Comparison of ENCODE assay signal across 8 cellular contexts in the genomic region with DNA sequence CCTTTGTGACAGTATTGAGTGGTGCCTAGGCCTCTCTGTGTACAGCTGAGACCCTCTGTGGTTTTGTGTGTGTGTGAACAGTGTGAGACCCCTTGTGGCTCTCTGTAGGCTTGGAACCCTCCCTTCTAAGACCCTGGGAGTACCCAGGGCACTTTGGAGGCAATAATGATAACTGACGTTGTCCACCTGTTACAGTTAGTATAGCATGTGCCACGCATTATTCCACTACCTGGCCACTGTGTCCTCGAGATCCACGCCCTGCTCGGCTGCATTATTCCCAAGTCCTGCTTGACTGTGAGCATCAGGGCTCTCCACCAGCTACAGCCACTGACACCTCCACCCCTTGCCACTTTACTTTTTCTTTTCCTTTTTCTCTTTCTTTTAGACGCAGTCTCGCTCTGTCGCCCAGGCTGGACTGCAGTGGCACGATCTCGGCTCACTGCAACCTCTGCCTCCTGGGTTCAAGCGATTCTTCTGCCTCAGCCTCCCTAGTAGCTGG. TPM values are rescaled to one million over a fixed set of nuclear protein-coding genes. Genes with fewer than 3 reads are reported as not detected.
DNase-seq lines count a peak whose midpoint lies in the region; ATAC-seq and TF ChIP-seq lines count a peak whose summit lies in the region.
"Had no signal": no experiment of that assay in that cellular context is flagged by ENCODE, and none has a peak within 500 bp of the region (broad histone marks: within the 10 kb centered on the region; RNA-seq: fewer than 3 reads in every experiment).

No MANE protein-coding gene starts in this region.

- intact Hi-C loops in PC-9 (cut with micrococcal nuclease; ENCODE audit: unreplicated experiment): loop anchor here (2.0 kb wide), 1 partner anchor 121 kb away; no protein-coding TSS in a partner anchor

- no TSS peak for BruUV-seq in PC-9 (replicated peaks; lab: Mats Ljungman, UMichigan)

- no peaks in the 10 kb centered on the region for H3K9me2 ChIP-seq in PC-9 (ENCODE audit: insufficient read depth)

- H3K4me1 ChIP-seq in PC-9 (replicated peaks; ENCODE audit: insufficient read depth) (peaks cover 44% of the 10 kb centered on the region), skeletal muscle satellite cell (ENCODE audit: control insufficient read depth, insufficient read depth, low read length) (peaks cover 26% of the 10 kb centered on the region)

- no peak for TF ChIP-seq CTCF in GM20000 (IDR thresholded peaks at IDR 0.05; ENCODE audit: extremely low read depth, missing control alignments)
- TF ChIP-seq CTCF in PC-9 (conservative IDR thresholded peaks at IDR 0.05): no peak
- no peak for TF ChIP-seq CTCF in fibroblast of pulmonary artery (IDR thresholded peaks at IDR 0.05; ENCODE audit: low read length, missing control alignments)

- no peak overlapping the region for H3K9ac ChIP-seq in skeletal muscle satellite cell (ENCODE audit: low read depth, low read length)

- H2AFZ ChIP-seq in PC-9: no peak overlapping the region

- POLR2A ChIA-PET in PC-9 (lab: Charles Lee; ENCODE audit: unreplicated experiment): no interaction called here

- H3K36me3 ChIP-seq in PC-9 (ENCODE audit: low read depth): no peaks in the 10 kb centered on the region
- peaks cover 19% of the 10 kb centered on the region for H3K36me3 ChIP-seq in skeletal muscle satellite cell (ENCODE audit: insufficient read depth, low read length)

- H3K4me3 ChIP-seq in PC-9 (no peak overlapping the region), fibroblast of pulmonary artery (replicated peaks; ENCODE audit: low read depth, low read length) (peak overlapping the region; percentile 86), skeletal muscle satellite cell (ENCODE audit: low read length) (no peak overlapping the region)

- H4K20me1 ChIP-seq in PC-9 (ENCODE audit: insufficient read depth): no peaks in the 10 kb centered on the region

- H3K27me3 ChIP-seq in PC-9 (ENCODE audit: insufficient read depth, low read depth) (no peaks in the 10 kb centered on the region), skeletal muscle satellite cell (ENCODE audit: control insufficient read depth, insufficient read depth, low read length) (no peaks in the 10 kb centered on the region)

- DNase-seq in GM20000 (ENCODE audit: low spot score): peak; percentile 10
- DNase-seq in PC-9: no peak
- DNase-seq in fibroblast of pulmonary artery (ENCODE audit: low read depth): no peak
- no peak for DNase-seq in activated CD4-positive, CD25-positive, alpha-beta regulatory T cell treated with anti-CD3 and anti-CD28 coated beads, Interleukin-2, amount 50 U/mL, for 72 hours
- no peak for DNase-seq in NCI-H1092 treated with DMSO at 0.1 percent for 48 hours (lab: John Stamatoyannopoulos, UW)
- DNase-seq: activated effector memory CD4-positive, alpha-beta T cell treated with anti-CD3 and anti-CD28 coated beads, Interleukin-2, amount 50 U/mL, for 16 hours had no signal

- peaks cover 46% of the 10 kb centered on the region for H3F3A ChIP-seq in PC-9 (ENCODE audit: insufficient read depth, low read depth)

- H3K9me3 ChIP-seq in PC-9 (ENCODE audit: insufficient read depth, low read depth) (no peaks in the 10 kb centered on the region), skeletal muscle satellite cell (replicated peaks; ENCODE audit: low read length) (no peaks in the 10 kb centered on the region)

- no peak for ATAC-seq in GM19395 (IDR thresholded peaks at IDR 0.05; ENCODE audit: unreplicated experiment)

- CTCF ChIA-PET in PC-9 (lab: Charles Lee): no interaction called here

- peaks cover 20% of the 10 kb centered on the region for H3K79me2 ChIP-seq in PC-9 (ENCODE audit: low read depth)

- no peak overlapping the region for H3K27ac ChIP-seq in PC-9

- H3K4me2 ChIP-seq in PC-9: peak overlapping the region; percentile 92
- peak overlapping the region; percentile 31 for H3K4me2 ChIP-seq in skeletal muscle satellite cell (ENCODE audit: low read length)

RNA-seq across cellular contexts. Expression of gene GRAMD1A, which starts 2.0 kb away (rescaled TPM):
- total RNA-seq in PC-9 (2021): 62.7 and 105 TPM in 2 replicates
- 17.7 and 17.9 TPM in 2 replicates for total RNA-seq in skeletal muscle satellite cell (2012; rRNA removed)

RNA-seq across cellular contexts. Expression of gene SCN1B, which starts 28.2 kb away (rescaled TPM):
- 2.4 and 3.0 TPM in 2 replicates for total RNA-seq in PC-9 (2021)
- total RNA-seq in skeletal muscle satellite cell (2012; rRNA removed): 0.76 and 0.87 TPM in 2 replicates

RNA-seq across cellular contexts. Expression of gene ZNF792, which starts 38.1 kb away (rescaled TPM):
- total RNA-seq in PC-9 (2021): 3.5 and 4.1 TPM in 2 replicates
- total RNA-seq in skeletal muscle satellite cell (2012; rRNA removed): 3.0 and 3.1 TPM in 2 replicates

RNA-seq across cellular contexts. Expression of gene HPN, which starts 39.4 kb away (rescaled TPM):
- 12.3 and 19.2 TPM in 2 replicates for total RNA-seq in PC-9 (2021)
- total RNA-seq in skeletal muscle satellite cell (2012; rRNA removed): not detected in 2 replicates
